ENCODE assay signal across 18 cellular contexts in the genomic region with DNA sequence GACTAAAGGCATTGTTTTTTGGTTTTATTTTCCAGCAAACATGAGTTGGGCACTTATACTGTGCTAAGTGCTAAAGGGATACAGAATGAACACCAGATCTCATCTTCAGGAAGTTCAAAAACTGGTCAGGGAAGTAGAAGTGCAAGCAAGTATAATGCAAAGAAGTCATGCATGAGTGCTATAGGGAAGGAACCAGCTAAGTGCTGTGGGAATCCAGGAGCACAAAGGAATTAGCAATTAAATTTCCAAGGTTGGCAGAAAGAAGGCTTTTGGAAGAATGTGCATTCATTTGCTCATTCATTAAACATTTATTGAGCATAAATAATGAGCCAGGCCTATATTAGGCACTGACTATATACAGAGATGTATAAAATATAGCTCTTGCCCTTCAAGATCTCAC.
"Had no signal": no experiment of that assay in that cellular context is flagged by ENCODE, and none has a peak within 500 bp of the region (broad histone marks: within the 10 kb centered on the region; RNA-seq: fewer than 3 reads in every experiment).

No MANE protein-coding gene starts in this region.

- DNase-seq: cortex of kidney; effector memory CD8-positive, alpha-beta T cell; erythroblast; hypothalamus; immature natural killer cell; islet precursor cell; kidney glomerular epithelial cell; natural killer cell; pancreas; stimulated activated CD4-positive, alpha-beta T cell treated with anti-CD3 and anti-CD28 coated beads, Interleukin-12 subunit alpha, Interleukin-12 subunit beta, amount 100 ng/mL, for 4 hours; stimulated activated CD4-positive, alpha-beta T cell treated with anti-CD3 and anti-CD28 coated beads, Interleukin-1b, Interleukin-23, amount 100 ng/mL, for 48 hours; stimulated activated CD4-positive, alpha-beta T cell treated with anti-CD3 and anti-CD28 coated beads, Interleukin-4, amount 100 ng/mL, for 1 hour; stimulated activated CD8-positive, alpha-beta memory T cell treated with anti-CD3 and anti-CD28 coated beads, Interleukin-4, amount 100 ng/mL, for 48 hours; stimulated activated naive CD4-positive, alpha-beta T cell; stimulated activated naive CD8-positive, alpha-beta T cell treated with anti-CD3 and anti-CD28 coated beads, Interleukin-15, amount 100 ng/mL, for 72 hours; transverse colon; upper lobe of right lung; uterus had no signal
